12 cellular contexts compared by ENCODE assay signal in genomic region chr11:47316501-47316900, GRCh38. TPM values are rescaled to one million over a fixed set of nuclear protein-coding genes. Genes with fewer than 3 reads are reported as not detected.
"Had no signal": no experiment of that assay in that cellular context is flagged by ENCODE, and none has a peak within 500 bp of the region (broad histone marks: within the 10 kb centered on the region; RNA-seq: fewer than 3 reads in every experiment).

No MANE protein-coding gene starts in this region.

RNA-seq across cellular contexts. Expression of gene MYBPC3, which starts 36.0 kb away (rescaled TPM):
- total RNA-seq: left colon, lower leg skin, lung microvascular endothelial cell, mesothelial cell of epicardium, pulmonary artery endothelial cell, renal cortical epithelial cell, smooth muscle cell, temporal lobe, thyroid gland, transverse colon had no signal
- polyA plus RNA-seq: immature natural killer cell, neural cell had no signal
